In genomic region chr6:42423244-42423643, GRCh38 we compare ENCODE assay signal across 13 cellular contexts. TPM values are rescaled to one million over a fixed set of nuclear protein-coding genes. Genes with fewer than 3 reads are reported as not detected.
DNase-seq lines count a peak whose midpoint lies in the region; ATAC-seq, FAIRE-seq and TF ChIP-seq lines count a peak whose summit lies in the region.
"Had no signal": no experiment of that assay in that cellular context is flagged by ENCODE, and none has a peak within 500 bp of the region (broad histone marks: within the 10 kb centered on the region; RNA-seq: fewer than 3 reads in every experiment).

No MANE protein-coding gene starts in this region.

- H3K4me3 ChIP-seq in PC-9: no peak overlapping the region
- H3K4me3 ChIP-seq: spleen had no signal

- no peaks in the 10 kb centered on the region for H4K20me1 ChIP-seq in PC-9 (ENCODE audit: insufficient read depth)

- H3K9me3 Mint-ChIP-seq in activated CD4-positive, alpha-beta memory T cell treated with anti-CD3 and anti-CD28 coated beads, Interleukin-2, amount 10 ng/mL, durations not matched to agents 7 days and 5 days: no peaks in the 10 kb centered on the region
- H3K9me3 Mint-ChIP-seq in naive thymus-derived CD8-positive, alpha-beta T cell: no peaks in the 10 kb centered on the region

- H3K27me3 ChIP-seq in PC-9 (ENCODE audit: insufficient read depth, low read depth): no peaks in the 10 kb centered on the region
- H3K27me3 ChIP-seq: neutrophil, spleen had no signal

- H3K4me2 ChIP-seq in PC-9: no peak overlapping the region

- no peaks in the 10 kb centered on the region for H3K4me1 ChIP-seq in PC-9 (replicated peaks; ENCODE audit: insufficient read depth)

- H3K9me3 ChIP-seq in PC-9 (ENCODE audit: insufficient read depth, low read depth): no peaks in the 10 kb centered on the region
- H3K9me3 ChIP-seq: neutrophil, spleen had no signal

- FAIRE-seq in GM12891 (lab: Jason Lieb, UNC): peak; percentile 93

- peaks cover 2% of the 10 kb centered on the region for H3K27me3 Mint-ChIP-seq in activated CD4-positive, alpha-beta memory T cell treated with anti-CD3 and anti-CD28 coated beads, Interleukin-2, amount 10 ng/mL, durations not matched to agents 7 days and 5 days
- no peaks in the 10 kb centered on the region for H3K27me3 Mint-ChIP-seq in naive thymus-derived CD8-positive, alpha-beta T cell

- intact Hi-C loops in posterior cingulate gyrus (cut with DNase I): no loop called here
- intact Hi-C loops in PC-9 (cut with micrococcal nuclease; ENCODE audit: unreplicated experiment): no loop called here

- H3K4me3 Mint-ChIP-seq in activated CD4-positive, alpha-beta memory T cell treated with anti-CD3 and anti-CD28 coated beads, Interleukin-2, amount 10 ng/mL, durations not matched to agents 7 days and 5 days: peak overlapping the region; percentile 43
- H3K4me3 Mint-ChIP-seq in naive thymus-derived CD8-positive, alpha-beta T cell: peak overlapping the region; percentile 40 to 87 (median 79)
- H3K4me3 Mint-ChIP-seq: CD14-positive monocyte had no signal

- BruUV-seq in PC-9 (replicated peaks; lab: Mats Ljungman, UMichigan): no TSS peak

- peak; percentile 39 for DNase-seq in GM12891 (ENCODE audit: insufficient read length, low spot score)
- peak; percentile 47 for DNase-seq in activated CD4-positive, alpha-beta memory T cell treated with anti-CD3 and anti-CD28 coated beads, Interleukin-2, amount 10 ng/mL, durations not matched to agents 7 days and 5 days
- peak in 3 of 10 donors; percentile 14 to 29 (median 24) for DNase-seq in naive thymus-derived CD8-positive, alpha-beta T cell
- no peak for DNase-seq in posterior cingulate gyrus
- DNase-seq in NCI-H226: no peak
- no peak for DNase-seq in DMS79 treated with DMSO at 0.1 percent for 48 hours (lab: John Stamatoyannopoulos, UW)
- DNase-seq in PC-9: no peak
- DNase-seq: NCI-H1092, Right ventricle myocardium superior, spleen had no signal

- peak; percentile 70 for ATAC-seq in GM21360 (IDR thresholded peaks at IDR 0.05; ENCODE audit: unreplicated experiment)
- ATAC-seq in naive thymus-derived CD8-positive, alpha-beta T cell: peak; percentile 41 to 76

- H3K9me2 ChIP-seq in PC-9 (ENCODE audit: insufficient read depth): no peaks in the 10 kb centered on the region

- H3K4me1 Mint-ChIP-seq in activated CD4-positive, alpha-beta memory T cell treated with anti-CD3 and anti-CD28 coated beads, Interleukin-2, amount 10 ng/mL, durations not matched to agents 7 days and 5 days: peaks cover 58% of the 10 kb centered on the region
- H3K4me1 Mint-ChIP-seq in naive thymus-derived CD8-positive, alpha-beta T cell: peaks cover 32 to 73% (median 68%) of the 10 kb centered on the region in 4 donors

- POLR2A ChIA-PET in activated CD4-positive, alpha-beta memory T cell treated with anti-CD3 and anti-CD28 coated beads, Interleukin-2, amount 10 ng/mL, durations not matched to agents 7 days and 5 days (lab: Charles Lee): interaction anchor here (0.8 to 3.3 kb wide), 9 partner anchors 8 to 106 kb away, joined by 3 to 22 read pairs (median 5); partner anchors contain the start of gene TRERF1
- POLR2A ChIA-PET in naive thymus-derived CD8-positive, alpha-beta T cell (lab: Charles Lee): interaction anchor here (0.6 to 2.1 kb wide), 6 partner anchors 10 to 258 kb away, joined by 3 to 12 read pairs (median 4); partner anchors contain the start of gene TRERF1
- POLR2A ChIA-PET in PC-9 (lab: Charles Lee; ENCODE audit: unreplicated experiment): no interaction called here

- no peak for TF ChIP-seq POLR2A in GM12891 (IDR thresholded peaks at IDR 0.05; ENCODE audit: low read depth, low read length)

- CTCF ChIA-PET in activated CD4-positive, alpha-beta memory T cell treated with anti-CD3 and anti-CD28 coated beads, Interleukin-2, amount 10 ng/mL, durations not matched to agents 7 days and 5 days (lab: Charles Lee): interaction anchor here (1.1 to 2.8 kb wide), 6 partner anchors 18 to 209 kb away, joined by 3 to 14 read pairs (median 4); no protein-coding TSS in a partner anchor
- CTCF ChIA-PET in PC-9 (lab: Charles Lee): no interaction called here

- no peak overlapping the region for H2AFZ ChIP-seq in PC-9

- peak overlapping the region; percentile 50 for H3K27ac Mint-ChIP-seq in activated CD4-positive, alpha-beta memory T cell treated with anti-CD3 and anti-CD28 coated beads, Interleukin-2, amount 10 ng/mL, durations not matched to agents 7 days and 5 days
- peak overlapping the region in 9 of 10 donors; percentile 27 to 93 (median 81) for H3K27ac Mint-ChIP-seq in naive thymus-derived CD8-positive, alpha-beta T cell

- 0 out of 2 replicates have a peak, but pooled peaks cover 4% of the 10 kb centered on the region for H3K36me3 ChIP-seq in PC-9 (ENCODE audit: low read depth)
- H3K36me3 ChIP-seq: neutrophil, spleen had no signal

- no peak overlapping the region for H3K27ac ChIP-seq in PC-9
- H3K27ac ChIP-seq: neutrophil, spleen had no signal

- peaks cover 17% of the 10 kb centered on the region for H3K79me2 ChIP-seq in PC-9 (ENCODE audit: low read depth)

- peaks cover 28% of the 10 kb centered on the region for H3K36me3 Mint-ChIP-seq in activated CD4-positive, alpha-beta memory T cell treated with anti-CD3 and anti-CD28 coated beads, Interleukin-2, amount 10 ng/mL, durations not matched to agents 7 days and 5 days (ENCODE audit: low read depth)
- peaks cover 0 to 6% (median 6%) of the 10 kb centered on the region in 3 donors for H3K36me3 Mint-ChIP-seq in naive thymus-derived CD8-positive, alpha-beta T cell

- H3F3A ChIP-seq in PC-9 (ENCODE audit: insufficient read depth, low read depth): no peaks in the 10 kb centered on the region

- TF ChIP-seq CTCF in PC-9 (conservative IDR thresholded peaks at IDR 0.05): no peak

TF ChIP-seq in GM12891, 5 proteins besides CTCF, POLR2A, EP300 and RAD21:
- TF ChIP-seq POLR2AphosphoS5 (IDR thresholded peaks at IDR 0.05; ENCODE audit: low read depth, low read length): no peak
- TF ChIP-seq POU2F2 (IDR thresholded peaks at IDR 0.05; ENCODE audit: low read depth, low read length): peak; percentile 70; the same call in 1 of the 2 replicates
- TF ChIP-seq TAF1 (IDR thresholded peaks at IDR 0.05; ENCODE audit: low read depth, low read length): no peak
- peak; percentile 74 for TF ChIP-seq PAX5 (IDR thresholded peaks at IDR 0.05; ENCODE audit: insufficient read depth, low read length, severe bottlenecking)
- TF ChIP-seq SPI1 (IDR thresholded peaks at IDR 0.05; ENCODE audit: low read depth, low read length): 0 out of 2 replicates have a peak, but pooled peaks have one; percentile 0

RNA-seq across cellular contexts. Expression of gene TRERF1, which starts 28.5 kb away (rescaled TPM):
- polyA plus RNA-seq in GM12891 (2012; ENCODE audit: low read depth, missing spikeins): 3.5 TPM
- 10 to 100 TPM; 17.4 to 18.2 TPM for total RNA-seq in activated CD4-positive, alpha-beta memory T cell treated with anti-CD3 and anti-CD28 coated beads, Interleukin-2, amount 10 ng/mL, durations not matched to agents 7 days and 5 days
- total RNA-seq in naive thymus-derived CD8-positive, alpha-beta T cell: 10 to 100 TPM; 17.5 to 18.2 TPM
- 1 to 10 TPM; 3.8 to 7.1 (median 5.4) TPM for polyA plus RNA-seq in naive thymus-derived CD8-positive, alpha-beta T cell
- 12.3 and 14.5 TPM in 2 replicates for total RNA-seq in PC-9 (2021)

Comparison
In these comparisons a context has a peak if more than half of its experiments do, and no peak if none do; other contexts are left out.
1. DNase-seq: peak in GM12891 (single experiment) and activated CD4-positive, alpha-beta memory T cell treated with anti-CD3 and anti-CD28 coated beads, Interleukin-2, amount 10 ng/mL, durations not matched to agents 7 days and 5 days (single experiment); none in posterior cingulate gyrus (0 of 10), NCI-H226 (single experiment), DMS79 treated with DMSO at 0.1 percent for 48 hours (single experiment) and PC-9 (0 of 2).